Comparison of ENCODE assay signal across 13 cellular contexts in genomic region chr7:149866817-149867447, GRCh38. TPM values are rescaled to one million over a fixed set of nuclear protein-coding genes. Genes with fewer than 3 reads are reported as not detected.
DNase-seq lines count a peak whose midpoint lies in the region; ATAC-seq and TF ChIP-seq lines count a peak whose summit lies in the region.
"Had no signal": no experiment of that assay in that cellular context is flagged by ENCODE, and none has a peak within 500 bp of the region (broad histone marks: within the 10 kb centered on the region; RNA-seq: fewer than 3 reads in every experiment).

No MANE protein-coding gene starts in this region.

- TF ChIP-seq CTCF in astrocyte of the spinal cord (IDR thresholded peaks at IDR 0.05; ENCODE audit: low read depth, low read length), result no peak
- no peak for TF ChIP-seq CTCF in nephron progenitor cell (IDR thresholded peaks at IDR 0.05)
- no peak for TF ChIP-seq CTCF in body of pancreas (IDR thresholded peaks at IDR 0.05)

- H3K27ac Mint-ChIP-seq in activated CD4-positive, alpha-beta T cell treated with anti-CD3 and anti-CD28 coated beads, Interleukin-2, amount 10 ng/mL, durations not matched to agents 7 days and 5 days, result peak overlapping the region; percentile 94
- H3K27ac Mint-ChIP-seq in nephron progenitor cell, result peak overlapping the region; percentile 40
- H3K27ac Mint-ChIP-seq: dendritic cell treated with granulocyte-macrophage colony-stimulating factor and Interleukin-4, amounts not matched to agents 40 ng/mL and 50 ng/mL, for 4 days; GM23338 had no signal

- H3K4me3 ChIP-seq in astrocyte of the spinal cord (ENCODE audit: low read depth, low read length) (no peak overlapping the region), body of pancreas (no peak overlapping the region)
- H3K4me3 ChIP-seq: GM23338, hepatocyte, MG63 had no signal

- POLR2A ChIA-PET in activated CD4-positive, alpha-beta T cell treated with anti-CD3 and anti-CD28 coated beads, Interleukin-2, amount 10 ng/mL, durations not matched to agents 7 days and 5 days (lab: Charles Lee), result interaction anchor here (1.3 kb wide), 1 partner anchor 29 kb away, joined by 7 read pairs; the partner anchor contains the start of gene ZNF862

- 71 to 76% methylated on average over 10 of the region's 10 CpGs for WGBS in body of pancreas, 2 donors

- no peaks in the 10 kb centered on the region for H3K4me1 ChIP-seq in body of pancreas

- ATAC-seq in body of pancreas, result no peak

- no peaks in the 10 kb centered on the region for H3K27me3 Mint-ChIP-seq in activated CD4-positive, alpha-beta T cell treated with anti-CD3 and anti-CD28 coated beads, Interleukin-2, amount 10 ng/mL, durations not matched to agents 7 days and 5 days
- peaks cover 4% of the 10 kb centered on the region for H3K27me3 Mint-ChIP-seq in nephron progenitor cell (ENCODE audit: low read depth, poor library complexity)

- peaks cover 95% of the 10 kb centered on the region for H3K4me1 Mint-ChIP-seq in activated CD4-positive, alpha-beta T cell treated with anti-CD3 and anti-CD28 coated beads, Interleukin-2, amount 10 ng/mL, durations not matched to agents 7 days and 5 days
- peaks cover 8% of the 10 kb centered on the region for H3K4me1 Mint-ChIP-seq in nephron progenitor cell

- DNase-seq in activated CD4-positive, alpha-beta T cell treated with anti-CD3 and anti-CD28 coated beads, Interleukin-2, amount 10 ng/mL, durations not matched to agents 7 days and 5 days, result no peak
- DNase-seq in activated CD4-positive, alpha-beta T cell treated with anti-CD3 and anti-CD28 coated beads, Interleukin-2, amount 50 U/mL, for 1 hour, result no peak
- DNase-seq in NCI-H226 (peak; percentile 70), astrocyte of the spinal cord (ENCODE audit: low read depth, low spot score) (peak; percentile 46), nephron progenitor cell (no peak), 8988T (no peak), NCI-H510A (lab: John Stamatoyannopoulos, UW) (no peak), body of pancreas (no peak)
- DNase-seq: mesenchymal stem cell, MG63 had no signal

- peak overlapping the region; percentile 25 for H3K4me3 Mint-ChIP-seq in activated CD4-positive, alpha-beta T cell treated with anti-CD3 and anti-CD28 coated beads, Interleukin-2, amount 10 ng/mL, durations not matched to agents 7 days and 5 days
- H3K4me3 Mint-ChIP-seq in nephron progenitor cell, result no peak overlapping the region
- H3K4me3 Mint-ChIP-seq: dendritic cell treated with granulocyte-macrophage colony-stimulating factor and Interleukin-4, amounts not matched to agents 40 ng/mL and 50 ng/mL, for 4 days; GM23338 had no signal

- peaks cover 2 to 7% of the 10 kb centered on the region in 2 donors for H3K36me3 ChIP-seq in body of pancreas (replicated peaks in 1 of 2; ENCODE audit: insufficient read depth in 1 of 2, low read depth in 2 of 2)
- H3K36me3 ChIP-seq: MG63 had no signal

- intact Hi-C loops in body of pancreas (cut with DNase I), result no loop called here

- CTCF ChIA-PET in activated CD4-positive, alpha-beta T cell treated with anti-CD3 and anti-CD28 coated beads, Interleukin-2, amount 10 ng/mL, durations not matched to agents 7 days and 5 days (lab: Charles Lee), result interaction anchor here (1.1 kb wide), 3 partner anchors 13 to 16 kb away, joined by 3 to 5 read pairs (median 4); no protein-coding TSS in a partner anchor

- no peaks in the 10 kb centered on the region for H3K9me3 Mint-ChIP-seq in activated CD4-positive, alpha-beta T cell treated with anti-CD3 and anti-CD28 coated beads, Interleukin-2, amount 10 ng/mL, durations not matched to agents 7 days and 5 days
- H3K9me3 Mint-ChIP-seq in nephron progenitor cell, result no peaks in the 10 kb centered on the region
- H3K9me3 Mint-ChIP-seq: dendritic cell treated with granulocyte-macrophage colony-stimulating factor and Interleukin-4, amounts not matched to agents 40 ng/mL and 50 ng/mL, for 4 days; GM23338 had no signal

- no peaks in the 10 kb centered on the region for H3K27me3 ChIP-seq in body of pancreas
- H3K27me3 ChIP-seq: hepatocyte, MG63 had no signal

- no peak for TF ChIP-seq POLR2A in body of pancreas (IDR thresholded peaks at IDR 0.05)

- peaks cover 41% of the 10 kb centered on the region for H3K36me3 Mint-ChIP-seq in activated CD4-positive, alpha-beta T cell treated with anti-CD3 and anti-CD28 coated beads, Interleukin-2, amount 10 ng/mL, durations not matched to agents 7 days and 5 days (ENCODE audit: low read depth)
- peaks cover 7% of the 10 kb centered on the region for H3K36me3 Mint-ChIP-seq in nephron progenitor cell (ENCODE audit: low read depth)

- no peak overlapping the region for H3K27ac ChIP-seq in body of pancreas
- H3K27ac ChIP-seq: hepatocyte had no signal

- in situ Hi-C loops in astrocyte of the spinal cord (cut with HindIII; ENCODE audit: low sequenced_read_pairs), result no loop called here

- no peaks in the 10 kb centered on the region for H3K9me3 ChIP-seq in body of pancreas
- H3K9me3 ChIP-seq: MG63 had no signal

RNA-seq across cellular contexts. Expression of gene ATP6V0E2, which starts 6.8 kb away (rescaled TPM):
- 10 to 100 TPM; 69.0 to 76.1 TPM for total RNA-seq in activated CD4-positive, alpha-beta T cell treated with anti-CD3 and anti-CD28 coated beads, Interleukin-2, amount 10 ng/mL, durations not matched to agents 7 days and 5 days
- total RNA-seq in body of pancreas, result 10 to 100 TPM; 24.1 TPM

RNA-seq across cellular contexts. Expression of gene ZNF862, which starts 28.8 kb away (rescaled TPM):
- 10 to 100 TPM; 31.3 to 35.8 TPM for total RNA-seq in activated CD4-positive, alpha-beta T cell treated with anti-CD3 and anti-CD28 coated beads, Interleukin-2, amount 10 ng/mL, durations not matched to agents 7 days and 5 days
- 10 to 100 TPM; 10.9 to 18.8 TPM for total RNA-seq in body of pancreas

Comparison
In these comparisons a context has a peak if more than half of its experiments do, and no peak if none do; other contexts are left out.
1. DNase-seq: peak in NCI-H226 (single experiment) and astrocyte of the spinal cord (single experiment); none in activated CD4-positive, alpha-beta T cell treated with anti-CD3 and anti-CD28 coated beads, Interleukin-2, amount 10 ng/mL, durations not matched to agents 7 days and 5 days (single experiment), activated CD4-positive, alpha-beta T cell treated with anti-CD3 and anti-CD28 coated beads, Interleukin-2, amount 50 U/mL, for 1 hour (single experiment), nephron progenitor cell (single experiment), 8988T (single experiment), NCI-H510A (single experiment) and body of pancreas (0 of 4).